In the genomic region with DNA sequence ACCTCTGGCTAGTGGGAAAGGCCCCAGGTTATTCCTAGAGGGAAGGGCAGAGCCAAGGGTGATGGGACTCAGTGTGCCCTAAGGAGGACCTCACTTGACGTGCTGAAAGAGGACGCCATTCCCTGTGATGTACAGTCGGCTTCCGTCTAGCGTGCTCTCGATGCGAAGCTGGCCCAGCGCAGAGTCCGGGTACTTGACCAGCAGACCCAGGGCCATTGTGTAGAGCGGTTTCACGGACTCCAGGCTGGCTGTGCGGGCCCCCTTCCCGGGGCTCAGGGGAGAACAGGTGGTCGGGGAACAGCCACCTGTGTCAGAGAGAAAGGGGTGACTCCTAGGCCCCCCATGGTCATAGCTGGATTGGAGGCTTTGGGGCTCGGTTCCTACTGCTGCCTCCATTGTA, we compare ENCODE assay signal across 1 cellular context.
TF ChIP-seq lines count a peak whose summit lies in the region.

No MANE protein-coding gene starts in this region.

TF ChIP-seq in IMR-90, 13 proteins besides CTCF, POLR2A, EP300 and RAD21:
- TF ChIP-seq MAZ (IDR thresholded peaks at IDR 0.05; ENCODE audit: borderline replicate concordance, low read depth, low read length) (no peak), CHD1 (IDR thresholded peaks at IDR 0.05; ENCODE audit: low read depth, low read length) (no peak), FOS (IDR thresholded peaks at IDR 0.05; ENCODE audit: low read depth, low read length) (no peak), NFE2L2 (IDR thresholded peaks at IDR 0.05; ENCODE audit: low read depth, low read length) (no peak), RFX5 (IDR thresholded peaks at IDR 0.05; ENCODE audit: low read depth, low read length) (no peak), MXI1 (IDR thresholded peaks at IDR 0.05; ENCODE audit: borderline replicate concordance, low read depth, low read length) (no peak), CEBPB (IDR thresholded peaks at IDR 0.05; ENCODE audit: low read depth, low read length) (no peak), MAFK (IDR thresholded peaks at IDR 0.05; ENCODE audit: low read depth, low read length) (no peak), SMC3 (IDR thresholded peaks at IDR 0.05; ENCODE audit: low read depth, low read length) (no peak), BHLHE40 (IDR thresholded peaks at IDR 0.05; ENCODE audit: low read depth, low read length) (no peak), RCOR1 (IDR thresholded peaks at IDR 0.05; ENCODE audit: insufficient replicate concordance, low read length) (no peak)
- TF ChIP-seq, protein P1, sequence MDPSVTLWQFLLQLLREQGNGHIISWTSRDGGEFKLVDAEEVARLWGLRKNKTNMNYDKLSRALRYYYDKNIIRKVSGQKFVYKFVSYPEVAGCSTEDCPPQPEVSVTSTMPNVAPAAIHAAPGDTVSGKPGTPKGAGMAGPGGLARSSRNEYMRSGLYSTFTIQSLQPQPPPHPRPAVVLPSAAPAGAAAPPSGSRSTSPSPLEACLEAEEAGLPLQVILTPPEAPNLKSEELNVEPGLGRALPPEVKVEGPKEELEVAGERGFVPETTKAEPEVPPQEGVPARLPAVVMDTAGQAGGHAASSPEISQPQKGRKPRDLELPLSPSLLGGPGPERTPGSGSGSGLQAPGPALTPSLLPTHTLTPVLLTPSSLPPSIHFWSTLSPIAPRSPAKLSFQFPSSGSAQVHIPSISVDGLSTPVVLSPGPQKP (IDR thresholded peaks at IDR 0.05; ENCODE audit: borderline replicate concordance, low read depth, low read length): no peak
- TF ChIP-seq, protein P2, sequence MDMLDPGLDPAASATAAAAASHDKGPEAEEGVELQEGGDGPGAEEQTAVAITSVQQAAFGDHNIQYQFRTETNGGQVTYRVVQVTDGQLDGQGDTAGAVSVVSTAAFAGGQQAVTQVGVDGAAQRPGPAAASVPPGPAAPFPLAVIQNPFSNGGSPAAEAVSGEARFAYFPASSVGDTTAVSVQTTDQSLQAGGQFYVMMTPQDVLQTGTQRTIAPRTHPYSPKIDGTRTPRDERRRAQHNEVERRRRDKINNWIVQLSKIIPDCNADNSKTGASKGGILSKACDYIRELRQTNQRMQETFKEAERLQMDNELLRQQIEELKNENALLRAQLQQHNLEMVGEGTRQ (IDR thresholded peaks at IDR 0.05; ENCODE audit: low read depth, low read length): no peak
